13 cellular contexts compared by ENCODE assay signal in genomic region chr16:79008036-79008868, GRCh38.
DNase-seq lines count a peak whose midpoint lies in the region; ATAC-seq, FAIRE-seq and TF ChIP-seq lines count a peak whose summit lies in the region.
"Had no signal": no experiment of that assay in that cellular context is flagged by ENCODE, and none has a peak within 500 bp of the region (broad histone marks: within the 10 kb centered on the region; RNA-seq: fewer than 3 reads in every experiment).

No MANE protein-coding gene starts in this region.

- dilution Hi-C loops in keratinocyte (cut with MboI; ENCODE audit: extremely low pct_ligation_motif_present, low sequenced_read_pairs), result no loop called here

- peaks cover 20% of the 10 kb centered on the region for H3F3A ChIP-seq in PC-9 (ENCODE audit: insufficient read depth, low read depth)

- H3K27ac ChIP-seq in PC-9 (peak overlapping the region; percentile 84), keratinocyte (ENCODE audit: control insufficient read depth, insufficient read depth, low read length) (peak overlapping the region; percentile 83)
- H3K27ac ChIP-seq in CD4-positive, alpha-beta memory T cell (ENCODE audit: low read depth, low read length), result no peak overlapping the region
- H3K27ac ChIP-seq: HL-60, SJSA1 had no signal

- H3K4me3 Mint-ChIP-seq in CD4-positive, alpha-beta memory T cell, result no peak overlapping the region

- peak overlapping the region; percentile 40 for H3K9ac ChIP-seq in keratinocyte (ENCODE audit: control insufficient read depth, extremely low read depth, insufficient read depth, low read length)

- no peaks in the 10 kb centered on the region for H3K27me3 ChIP-seq in PC-9 (ENCODE audit: insufficient read depth, low read depth)
- H3K27me3 ChIP-seq in keratinocyte (ENCODE audit: control insufficient read depth, extremely low read depth, insufficient read depth, low read length), result no peaks in the 10 kb centered on the region
- H3K27me3 ChIP-seq in CD4-positive, alpha-beta memory T cell (ENCODE audit: insufficient read depth, low read length), result no peaks in the 10 kb centered on the region
- H3K27me3 ChIP-seq: SJSA1 had no signal

- intact Hi-C loops in PC-9 (cut with micrococcal nuclease; ENCODE audit: unreplicated experiment), result loop anchor here (5.0 kb wide), 1 partner anchor 796 kb away; no protein-coding TSS in a partner anchor
- intact Hi-C loops in CD4-positive, alpha-beta memory T cell (cut with micrococcal nuclease), result no loop called here

- no TSS peak for BruUV-seq in PC-9 (replicated peaks; lab: Mats Ljungman, UMichigan)

- no peaks in the 10 kb centered on the region for H3K9me3 Mint-ChIP-seq in CD4-positive, alpha-beta memory T cell

- FAIRE-seq in keratinocyte (lab: Jason Lieb, UNC), result no peak
- FAIRE-seq: frontal cortex, small intestine had no signal

- peak; percentile 60 to 61 for ATAC-seq in activated CD4-positive, CD25-positive, alpha-beta regulatory T cell treated with anti-CD3 and anti-CD28 coated beads, Interleukin-2, amount 50 U/mL, for 24 hours
- ATAC-seq in GM18511 (IDR thresholded peaks at IDR 0.05; ENCODE audit: unreplicated experiment) (peak; percentile 25), GM18505 (IDR thresholded peaks at IDR 0.05; ENCODE audit: unreplicated experiment) (no peak), GM21367 (IDR thresholded peaks at IDR 0.05; ENCODE audit: unreplicated experiment) (no peak)

- POLR2A ChIA-PET in PC-9 (lab: Charles Lee; ENCODE audit: unreplicated experiment), result interaction anchor here (0.6 kb wide), 1 partner anchor 22 kb away, joined by 4 read pairs; no protein-coding TSS in a partner anchor
- POLR2A ChIA-PET in CD4-positive, alpha-beta memory T cell (lab: Charles Lee; ENCODE audit: partially characterized antibody), result no interaction called here

- H3K4me1 Mint-ChIP-seq in CD4-positive, alpha-beta memory T cell, result peaks cover 10 to 18% (median 12%) of the 10 kb centered on the region in 4 donors

- no peaks in the 10 kb centered on the region for H3K9me2 ChIP-seq in PC-9 (ENCODE audit: insufficient read depth)

- H3K4me1 ChIP-seq in PC-9 (replicated peaks; ENCODE audit: insufficient read depth) (peaks cover 21% of the 10 kb centered on the region), keratinocyte (ENCODE audit: control insufficient read depth, extremely low read depth, insufficient read depth, low read length) (peaks cover 30% of the 10 kb centered on the region)
- peaks cover 5% of the 10 kb centered on the region for H3K4me1 ChIP-seq in CD4-positive, alpha-beta memory T cell (ENCODE audit: insufficient read depth, low read length)
- H3K4me1 ChIP-seq: SJSA1 had no signal

- H2AFZ ChIP-seq in PC-9, result no peak overlapping the region
- H2AFZ ChIP-seq in keratinocyte (ENCODE audit: control insufficient read depth, low read length), result no peak overlapping the region

- H3K4me2 ChIP-seq in PC-9, result peak overlapping the region; percentile 47
- peak overlapping the region; percentile 49 for H3K4me2 ChIP-seq in keratinocyte (ENCODE audit: control insufficient read depth, extremely low read depth, insufficient read depth, low read depth, low read length)

- H3K79me2 ChIP-seq in PC-9 (ENCODE audit: low read depth) (no peaks in the 10 kb centered on the region), keratinocyte (ENCODE audit: control insufficient read depth, insufficient read depth, low read length) (no peaks in the 10 kb centered on the region)

- H3K36me3 ChIP-seq in PC-9 (ENCODE audit: low read depth) (no peaks in the 10 kb centered on the region), keratinocyte (ENCODE audit: control insufficient read depth in 2 of 2, extremely low read depth in 1 of 2, insufficient read depth in 2 of 2, low read length in 2 of 2) (no peaks in the 10 kb centered on the region)
- no peaks in the 10 kb centered on the region for H3K36me3 ChIP-seq in CD4-positive, alpha-beta memory T cell (ENCODE audit: insufficient read depth, low read length)
- H3K36me3 ChIP-seq: SJSA1 had no signal

- no peak for TF ChIP-seq POLR2A in GM18505 (IDR thresholded peaks at IDR 0.05; ENCODE audit: borderline replicate concordance, extremely low read depth, insufficient read depth, insufficient read length)

- TF ChIP-seq CTCF in PC-9 (conservative IDR thresholded peaks at IDR 0.05) (no peak), keratinocyte (optimal IDR thresholded peaks at IDR 0.05 in 1 of 3, IDR thresholded peaks at IDR 0.05 in 1 of 3, conservative IDR thresholded peaks at IDR 0.05 in 1 of 3; ENCODE audit: extremely low read depth in 1 of 3, insufficient read depth in 2 of 3, low read length in 3 of 3) (peak in 1 of 3 experiments; percentile 23)

- H4K20me1 ChIP-seq in PC-9 (ENCODE audit: insufficient read depth) (no peaks in the 10 kb centered on the region), keratinocyte (ENCODE audit: control insufficient read depth, extremely low read depth, insufficient read depth, low read length) (no peaks in the 10 kb centered on the region)

- no peaks in the 10 kb centered on the region for H3K36me3 Mint-ChIP-seq in CD4-positive, alpha-beta memory T cell

- H3K27ac Mint-ChIP-seq in CD4-positive, alpha-beta memory T cell, result no peak overlapping the region

- no peak overlapping the region for H3K4me3 ChIP-seq in PC-9
- no peak overlapping the region for H3K4me3 ChIP-seq in keratinocyte (ENCODE audit: control insufficient read depth in 2 of 3, extremely low read depth in 1 of 3, insufficient read depth in 2 of 3, low read depth in 1 of 3, low read length in 3 of 3)
- H3K4me3 ChIP-seq in CD4-positive, alpha-beta memory T cell (ENCODE audit: low read length in 2 of 2), result no peak overlapping the region
- H3K4me3 ChIP-seq: SJSA1 had no signal

- DNase-seq in activated CD4-positive, CD25-positive, alpha-beta regulatory T cell treated with anti-CD3 and anti-CD28 coated beads, Interleukin-2, amount 50 U/mL, for 72 hours, result no peak
- peak in 1 of 2 experiments; percentile 45 for DNase-seq in PC-9
- DNase-seq in keratinocyte (ENCODE audit: low read depth, low spot score), result no peak
- DNase-seq in CD4-positive, alpha-beta memory T cell, result no peak
- DNase-seq: occipital lobe had no signal

- no peaks in the 10 kb centered on the region for H3K9me3 ChIP-seq in PC-9 (ENCODE audit: insufficient read depth, low read depth)
- no peaks in the 10 kb centered on the region for H3K9me3 ChIP-seq in keratinocyte (ENCODE audit: control insufficient read depth, low read depth, low read length)
- H3K9me3 ChIP-seq in CD4-positive, alpha-beta memory T cell (ENCODE audit: control insufficient read depth in 1 of 2, low read length in 2 of 2), result no peaks in the 10 kb centered on the region

- H3K27me3 Mint-ChIP-seq in CD4-positive, alpha-beta memory T cell, result no peaks in the 10 kb centered on the region

- H3K9me1 ChIP-seq in keratinocyte (ENCODE audit: control insufficient read depth, extremely low read depth, insufficient read depth, low read length), result no peaks in the 10 kb centered on the region

- CTCF ChIA-PET in PC-9 (lab: Charles Lee), result no interaction called here
- CTCF ChIA-PET in CD4-positive, alpha-beta memory T cell (lab: Charles Lee; ENCODE audit: partially characterized antibody), result no interaction called here

Comparison
In these comparisons a context has a peak if more than half of its experiments do, and no peak if none do; other contexts are left out.
1. ATAC-seq: peak in activated CD4-positive, CD25-positive, alpha-beta regulatory T cell treated with anti-CD3 and anti-CD28 coated beads, Interleukin-2, amount 50 U/mL, for 24 hours (2 of 2) and GM18511 (single experiment); none in GM18505 (single experiment) and GM21367 (single experiment).